In genomic region chr17:50754521-50754920, GRCh38 we compare ENCODE assay signal across 2 cellular contexts.
TF ChIP-seq lines count a peak whose summit lies in the region.

No MANE protein-coding gene starts in this region.

TF ChIP-seq in HepG2, 621 proteins besides CTCF, POLR2A, EP300 and RAD21:
- TF ChIP-seq E2F1 (CRISPR knock-in tag; IDR thresholded peaks at IDR 0.05), result no peak
- no peak for TF ChIP-seq ZNF362 (CRISPR knock-in tag; IDR thresholded peaks at IDR 0.05; ENCODE audit: borderline replicate concordance)
- peak; percentile 77; the same call in 1 of the 2 replicates for TF ChIP-seq POLR2AphosphoS2 (IDR thresholded peaks at IDR 0.05; ENCODE audit: low read depth, low read length)
- peak; percentile 42 for TF ChIP-seq RBM22 (optimal IDR thresholded peaks at IDR 0.05; ENCODE audit: low read length)

TF ChIP-seq in K562, 482 proteins besides CTCF, POLR2A, EP300 and RAD21:
- TF ChIP-seq ZNF280A (IDR thresholded peaks at IDR 0.05; ENCODE audit: low read depth, partially characterized antibody) (no peak), CCAR2 (IDR thresholded peaks at IDR 0.05; ENCODE audit: low read depth, low read length) (no peak), CEBPB (tag; IDR thresholded peaks at IDR 0.05) (no peak), ETV6 (IDR thresholded peaks at IDR 0.05; ENCODE audit: borderline replicate concordance in 1 of 2, low read depth in 2 of 2, low read length in 1 of 2) (no peak), ETV6 (CRISPR knock-in tag; IDR thresholded peaks at IDR 0.05; ENCODE audit: borderline replicate concordance) (no peak), NUFIP1 (IDR thresholded peaks at IDR 0.05; ENCODE audit: partially characterized antibody) (no peak), POLR2B (IDR thresholded peaks at IDR 0.05; ENCODE audit: low read depth, partially characterized antibody) (peak; percentile 12), SUPT5H (IDR thresholded peaks at IDR 0.05) (peak; percentile 54), PHTF2 (CRISPR knock-in tag; IDR thresholded peaks at IDR 0.05) (no peak)
